8 cellular contexts compared by ENCODE assay signal in genomic region chr1:207822124-207822601, GRCh38.
A peak's percentile ranks its signal among the peaks of the same experiment; 100 is the strongest.
DNase-seq lines count a peak whose midpoint lies in the region; ATAC-seq and TF ChIP-seq lines count a peak whose summit lies in the region.

No MANE protein-coding gene starts in this region.

- DNase-seq in H7 (peak; percentile 51), T-cell (no peak), medulla oblongata (ENCODE audit: extremely low spot score) (no peak), SJCRH30 (no peak), GM23338 (ENCODE audit: low spot score) (no peak)

- no peak overlapping the region for H2AFZ ChIP-seq in parathyroid adenoma
- no peak overlapping the region for H2AFZ ChIP-seq in GM23338

- no peaks in the 10 kb centered on the region for H3K9me3 ChIP-seq in parathyroid adenoma (ENCODE audit: control insufficient read depth, low read length)
- H3K9me3 ChIP-seq in SJCRH30 (replicated peaks): no peaks in the 10 kb centered on the region

- H4K20me1 ChIP-seq in GM23338 (replicated peaks; ENCODE audit: insufficient read depth): no peaks in the 10 kb centered on the region

- POLR2A ChIA-PET in T-cell (lab: Charles Lee): interaction anchor here (0.5 to 1.6 kb wide), 9 partner anchors 11 to 190 kb away, joined by 3 to 6 read pairs (median 4); no protein-coding TSS in a partner anchor

- H3K27me3 ChIP-seq in H7 (ENCODE audit: control insufficient read depth, insufficient read depth, low read length) (no peaks in the 10 kb centered on the region), parathyroid adenoma (ENCODE audit: control insufficient read depth, insufficient read depth, low read length) (no peaks in the 10 kb centered on the region), SJCRH30 (no peaks in the 10 kb centered on the region), GM23338 (ENCODE audit: insufficient read depth) (no peaks in the 10 kb centered on the region)

- H3K27ac Mint-ChIP-seq in T-cell (peak overlapping the region; percentile 98 to 99), GM23338 (no peak overlapping the region)

- H3K79me2 ChIP-seq in parathyroid adenoma: peaks cover 53% of the 10 kb centered on the region
- no peaks in the 10 kb centered on the region for H3K79me2 ChIP-seq in GM23338 (replicated peaks; ENCODE audit: insufficient read depth)

- no peaks in the 10 kb centered on the region for H3K9me2 ChIP-seq in GM23338 (ENCODE audit: insufficient read depth)

- H3K36me3 Mint-ChIP-seq in T-cell: peaks cover 40% of the 10 kb centered on the region
- no peaks in the 10 kb centered on the region; the same call in 2 of the 3 replicates for H3K36me3 Mint-ChIP-seq in GM23338 (ENCODE audit: low read depth)

- H3K4me1 Mint-ChIP-seq in T-cell (peaks cover 88 to 93% (median 91%) of the 10 kb centered on the region in 3 donors), GM23338 (peaks cover 18% of the 10 kb centered on the region)

- H3K9me3 Mint-ChIP-seq in T-cell: no peaks in the 10 kb centered on the region
- H3K9me3 Mint-ChIP-seq in GM23338: no peaks in the 10 kb centered on the region

- H3K4me3 ChIP-seq in H7 (ENCODE audit: insufficient read depth, low read depth, low read length): no peak overlapping the region
- H3K4me3 ChIP-seq in parathyroid adenoma (ENCODE audit: low read depth, low read length): peak overlapping the region; percentile 97
- no peak overlapping the region for H3K4me3 ChIP-seq in SJCRH30
- H3K4me3 ChIP-seq in GM23338: no peak overlapping the region

- peak overlapping the region; percentile 92 to 96 (median 93) for H3K4me3 Mint-ChIP-seq in T-cell
- H3K4me3 Mint-ChIP-seq in GM23338: no peak overlapping the region

- H3F3A ChIP-seq in GM23338 (replicated peaks; ENCODE audit: low read depth): no peaks in the 10 kb centered on the region

- H3K36me3 ChIP-seq in H7 (replicated peaks; ENCODE audit: control insufficient read depth, insufficient read depth, low read length) (no peaks in the 10 kb centered on the region), parathyroid adenoma (ENCODE audit: control insufficient read depth, insufficient read depth, low read length) (no peaks in the 10 kb centered on the region), SJCRH30 (no peaks in the 10 kb centered on the region), GM23338 (ENCODE audit: insufficient read depth) (no peaks in the 10 kb centered on the region)

- peak overlapping the region; percentile 100 for H3K27ac ChIP-seq in parathyroid adenoma
- no peak overlapping the region for H3K27ac ChIP-seq in SJCRH30
- H3K27ac ChIP-seq in GM23338 (ENCODE audit: low read depth): no peak overlapping the region

- TF ChIP-seq CTCF in parathyroid adenoma (IDR thresholded peaks at IDR 0.05) (no peak), GM23338 (conservative IDR thresholded peaks at IDR 0.05; ENCODE audit: low read depth in 2 of 2) (no peak)

- CTCF ChIA-PET in T-cell (lab: Charles Lee): interaction anchor here (0.5 to 3.4 kb wide), 12 partner anchors 11 to 141 kb away, joined by 3 to 44 read pairs (median 4); no protein-coding TSS in a partner anchor

- H3K4me2 ChIP-seq in parathyroid adenoma (ENCODE audit: low read length): peak overlapping the region; percentile 89
- H3K4me2 ChIP-seq in GM23338: no peak overlapping the region

- peak; percentile 13 for ATAC-seq in GM18520 (IDR thresholded peaks at IDR 0.05; ENCODE audit: unreplicated experiment)
- no peak for ATAC-seq in T-cell (replicated peaks in 1 of 4)
- no peak for ATAC-seq in GM18870 (IDR thresholded peaks at IDR 0.05; ENCODE audit: unreplicated experiment)
- no peak for ATAC-seq in GM23338

- H3K4me1 ChIP-seq in parathyroid adenoma (peaks cover 48% of the 10 kb centered on the region), SJCRH30 (no peaks in the 10 kb centered on the region), GM23338 (ENCODE audit: insufficient read depth) (no peaks in the 10 kb centered on the region)

- peak overlapping the region; percentile 23 for H3K9ac ChIP-seq in parathyroid adenoma

- H3K27me3 Mint-ChIP-seq in T-cell (peaks cover 2 to 4% of the 10 kb centered on the region in 2 donors), GM23338 (ENCODE audit: insufficient read depth, low read depth, poor library complexity) (peaks cover 12% of the 10 kb centered on the region)

TF ChIP-seq in GM23338, 12 proteins besides CTCF, POLR2A, EP300 and RAD21 (continues in another document):
- TF ChIP-seq ZNF114 (CRISPR knock-in tag; IDR thresholded peaks at IDR 0.05): no peak
- TF ChIP-seq, protein P1, sequence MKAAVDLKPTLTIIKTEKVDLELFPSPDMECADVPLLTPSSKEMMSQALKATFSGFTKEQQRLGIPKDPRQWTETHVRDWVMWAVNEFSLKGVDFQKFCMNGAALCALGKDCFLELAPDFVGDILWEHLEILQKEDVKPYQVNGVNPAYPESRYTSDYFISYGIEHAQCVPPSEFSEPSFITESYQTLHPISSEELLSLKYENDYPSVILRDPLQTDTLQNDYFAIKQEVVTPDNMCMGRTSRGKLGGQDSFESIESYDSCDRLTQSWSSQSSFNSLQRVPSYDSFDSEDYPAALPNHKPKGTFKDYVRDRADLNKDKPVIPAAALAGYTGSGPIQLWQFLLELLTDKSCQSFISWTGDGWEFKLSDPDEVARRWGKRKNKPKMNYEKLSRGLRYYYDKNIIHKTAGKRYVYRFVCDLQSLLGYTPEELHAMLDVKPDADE (IDR thresholded peaks at IDR 0.05): no peak
- no peak for TF ChIP-seq EZH2phosphoT487 (IDR thresholded peaks at IDR 0.05; ENCODE audit: unreplicated experiment)
- no peak for TF ChIP-seq CREB1 (CRISPR knock-in tag; IDR thresholded peaks at IDR 0.05; ENCODE audit: low read depth)
- TF ChIP-seq NANOG (IDR thresholded peaks at IDR 0.05; ENCODE audit: borderline replicate concordance): no peak
- TF ChIP-seq EZH2 (IDR thresholded peaks at IDR 0.05; ENCODE audit: low read depth, unreplicated experiment): no peak
- TF ChIP-seq, protein P2, sequence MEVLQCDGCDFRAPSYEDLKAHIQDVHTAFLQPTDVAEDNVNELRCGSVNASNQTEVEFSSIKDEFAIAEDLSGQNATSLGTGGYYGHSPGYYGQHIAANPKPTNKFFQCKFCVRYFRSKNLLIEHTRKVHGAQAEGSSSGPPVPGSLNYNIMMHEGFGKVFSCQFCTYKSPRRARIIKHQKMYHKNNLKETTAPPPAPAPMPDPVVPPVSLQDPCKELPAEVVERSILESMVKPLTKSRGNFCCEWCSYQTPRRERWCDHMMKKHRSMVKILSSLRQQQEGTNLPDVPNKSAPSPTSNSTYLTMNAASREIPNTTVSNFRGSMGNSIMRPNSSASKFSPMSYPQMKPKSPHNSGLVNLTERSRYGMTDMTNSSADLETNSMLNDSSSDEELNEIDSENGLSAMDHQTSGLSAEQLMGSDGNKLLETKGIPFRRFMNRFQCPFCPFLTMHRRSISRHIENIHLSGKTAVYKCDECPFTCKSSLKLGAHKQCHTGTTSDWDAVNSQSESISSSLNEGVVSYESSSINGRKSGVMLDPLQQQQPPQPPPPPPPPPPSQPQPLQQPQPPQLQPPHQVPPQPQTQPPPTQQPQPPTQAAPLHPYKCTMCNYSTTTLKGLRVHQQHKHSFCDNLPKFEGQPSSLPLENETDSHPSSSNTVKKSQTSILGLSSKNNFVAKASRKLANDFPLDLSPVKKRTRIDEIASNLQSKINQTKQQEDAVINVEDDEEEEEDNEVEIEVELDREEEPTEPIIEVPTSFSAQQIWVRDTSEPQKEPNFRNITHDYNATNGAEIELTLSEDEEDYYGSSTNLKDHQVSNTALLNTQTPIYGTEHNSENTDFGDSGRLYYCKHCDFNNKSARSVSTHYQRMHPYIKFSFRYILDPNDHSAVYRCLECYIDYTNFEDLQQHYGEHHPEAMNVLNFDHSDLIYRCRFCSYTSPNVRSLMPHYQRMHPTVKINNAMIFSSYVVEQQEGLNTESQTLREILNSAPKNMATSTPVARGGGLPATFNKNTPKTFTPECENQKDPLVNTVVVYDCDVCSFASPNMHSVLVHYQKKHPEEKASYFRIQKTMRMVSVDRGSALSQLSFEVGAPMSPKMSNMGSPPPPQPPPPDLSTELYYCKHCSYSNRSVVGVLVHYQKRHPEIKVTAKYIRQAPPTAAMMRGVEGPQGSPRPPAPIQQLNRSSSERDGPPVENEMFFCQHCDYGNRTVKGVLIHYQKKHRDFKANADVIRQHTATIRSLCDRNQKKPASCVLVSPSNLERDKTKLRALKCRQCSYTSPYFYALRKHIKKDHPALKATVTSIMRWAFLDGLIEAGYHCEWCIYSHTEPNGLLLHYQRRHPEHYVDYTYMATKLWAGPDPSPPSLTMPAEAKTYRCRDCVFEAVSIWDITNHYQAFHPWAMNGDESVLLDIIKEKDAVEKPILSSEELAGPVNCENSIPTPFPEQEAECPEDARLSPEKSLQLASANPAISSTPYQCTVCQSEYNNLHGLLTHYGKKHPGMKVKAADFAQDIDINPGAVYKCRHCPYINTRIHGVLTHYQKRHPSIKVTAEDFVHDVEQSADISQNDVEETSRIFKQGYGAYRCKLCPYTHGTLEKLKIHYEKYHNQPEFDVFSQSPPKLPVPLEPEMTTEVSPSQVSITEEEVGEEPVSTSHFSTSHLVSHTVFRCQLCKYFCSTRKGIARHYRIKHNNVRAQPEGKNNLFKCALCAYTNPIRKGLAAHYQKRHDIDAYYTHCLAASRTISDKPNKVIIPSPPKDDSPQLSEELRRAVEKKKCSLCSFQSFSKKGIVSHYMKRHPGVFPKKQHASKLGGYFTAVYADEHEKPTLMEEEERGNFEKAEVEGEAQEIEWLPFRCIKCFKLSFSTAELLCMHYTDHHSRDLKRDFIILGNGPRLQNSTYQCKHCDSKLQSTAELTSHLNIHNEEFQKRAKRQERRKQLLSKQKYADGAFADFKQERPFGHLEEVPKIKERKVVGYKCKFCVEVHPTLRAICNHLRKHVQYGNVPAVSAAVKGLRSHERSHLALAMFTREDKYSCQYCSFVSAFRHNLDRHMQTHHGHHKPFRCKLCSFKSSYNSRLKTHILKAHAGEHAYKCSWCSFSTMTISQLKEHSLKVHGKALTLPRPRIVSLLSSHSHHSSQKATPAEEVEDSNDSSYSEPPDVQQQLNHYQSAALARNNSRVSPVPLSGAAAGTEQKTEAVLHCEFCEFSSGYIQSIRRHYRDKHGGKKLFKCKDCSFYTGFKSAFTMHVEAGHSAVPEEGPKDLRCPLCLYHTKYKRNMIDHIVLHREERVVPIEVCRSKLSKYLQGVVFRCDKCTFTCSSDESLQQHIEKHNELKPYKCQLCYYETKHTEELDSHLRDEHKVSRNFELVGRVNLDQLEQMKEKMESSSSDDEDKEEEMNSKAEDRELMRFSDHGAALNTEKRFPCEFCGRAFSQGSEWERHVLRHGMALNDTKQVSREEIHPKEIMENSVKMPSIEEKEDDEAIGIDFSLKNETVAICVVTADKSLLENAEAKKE (CRISPR knock-in tag; IDR thresholded peaks at IDR 0.05): no peak
- no peak for TF ChIP-seq ZNF331 (CRISPR knock-in tag; IDR thresholded peaks at IDR 0.05; ENCODE audit: low read depth)
- TF ChIP-seq JUNB (IDR thresholded peaks at IDR 0.05; ENCODE audit: unreplicated experiment): no peak
- TF ChIP-seq STAT1 (IDR thresholded peaks at IDR 0.05; ENCODE audit: unreplicated experiment): no peak
